In genomic region chr1:70518106-70518505, GRCh38 we compare ENCODE assay signal across 19 cellular contexts.
DNase-seq lines count a peak whose midpoint lies in the region; ATAC-seq and TF ChIP-seq lines count a peak whose summit lies in the region.
"Had no signal": no experiment of that assay in that cellular context is flagged by ENCODE, and none has a peak within 500 bp of the region (broad histone marks: within the 10 kb centered on the region; RNA-seq: fewer than 3 reads in every experiment).

No MANE protein-coding gene starts in this region.

- TF ChIP-seq CTCF in suprapubic skin (IDR thresholded peaks at IDR 0.05), result no peak

- H3K9me3 ChIP-seq in suprapubic skin, result no peaks in the 10 kb centered on the region
- H3K9me3 ChIP-seq: left lung, mucosa of descending colon, SJSA1, testis had no signal

- intact Hi-C loops in cardiac septum (cut with DNase I), result no loop called here

- TF ChIP-seq POLR2A in erythroblast (IDR thresholded peaks at IDR 0.05; ENCODE audit: low read length) (no peak), suprapubic skin (IDR thresholded peaks at IDR 0.05) (no peak)

- WGBS in suprapubic skin, result 84% methylated on average over 1 of the region's 1 CpG

- DNase-seq in erythroblast (lab: John Stamatoyannopoulos, UW), result peak; percentile 24 to 35
- DNase-seq in cardiac septum (ENCODE audit: low spot score), result no peak
- DNase-seq in SW 1271 (lab: John Stamatoyannopoulos, UW), result no peak
- no peak for DNase-seq in suprapubic skin (ENCODE audit: low spot score in 2 of 2)
- DNase-seq: activated CD4-positive, alpha-beta T cell treated with anti-CD3 and anti-CD28 coated beads, Interleukin-2, amount 10 ng/mL, durations not matched to agents 24 days and 14 days; activated naive CD4-positive, alpha-beta T cell; foreskin keratinocyte; left lung; mucosa of descending colon; NCI-H345; occipital lobe; stimulated activated CD4-positive, alpha-beta T cell treated with anti-CD3 and anti-CD28 coated beads, Interleukin-4, amount 100 ng/mL, for 1 hour; stimulated activated CD8-positive, alpha-beta memory T cell treated with anti-CD3 and anti-CD28 coated beads, Interleukin-4, amount 100 ng/mL, for 48 hours; T1000; testis had no signal

- H3K27me3 ChIP-seq in suprapubic skin, result no peaks in the 10 kb centered on the region
- H3K27me3 ChIP-seq: left lung, SJSA1, testis had no signal

- no peaks in the 10 kb centered on the region for H3K4me1 ChIP-seq in suprapubic skin
- H3K4me1 ChIP-seq: foreskin keratinocyte, left lung, SJSA1, testis had no signal

- H3K27ac ChIP-seq in suprapubic skin, result no peak overlapping the region
- H3K27ac ChIP-seq: foreskin keratinocyte, left lung, SJSA1, testis had no signal

- no peak for TF ChIP-seq EP300 in suprapubic skin (IDR thresholded peaks at IDR 0.05)

- ATAC-seq in GM18868 (IDR thresholded peaks at IDR 0.05; ENCODE audit: unreplicated experiment), result peak; percentile 32
- ATAC-seq in GM21619 (IDR thresholded peaks at IDR 0.05; ENCODE audit: unreplicated experiment), result peak; percentile 7
- peak; percentile 13 for ATAC-seq in HG03520 (IDR thresholded peaks at IDR 0.05; ENCODE audit: unreplicated experiment)
- ATAC-seq: foreskin keratinocyte, left lung, mucosa of descending colon had no signal

- H3K36me3 ChIP-seq in suprapubic skin, result no peaks in the 10 kb centered on the region
- H3K36me3 ChIP-seq: left lung, SJSA1 had no signal

- H3K4me3 ChIP-seq in suprapubic skin, result no peak overlapping the region
- H3K4me3 ChIP-seq: left lung, mucosa of descending colon, SJSA1, testis had no signal

Comparison
In these comparisons a context has a peak if more than half of its experiments do, and no peak if none do; other contexts are left out.
1. DNase-seq: peak in erythroblast (2 of 2); none in cardiac septum (single experiment), SW 1271 (0 of 2) and suprapubic skin (0 of 2).
2. Peak in every context shown above with its lines, with median percentiles within 50 percentile points of each other: ATAC-seq.